Comparison of ENCODE assay signal across 13 cellular contexts in genomic region chr7:131540491-131541162, GRCh38. TPM values are rescaled to one million over a fixed set of nuclear protein-coding genes. Genes with fewer than 3 reads are reported as not detected.
DNase-seq lines count a peak whose midpoint lies in the region; ATAC-seq, FAIRE-seq and TF ChIP-seq lines count a peak whose summit lies in the region.
"Had no signal": no experiment of that assay in that cellular context is flagged by ENCODE, and none has a peak within 500 bp of the region (broad histone marks: within the 10 kb centered on the region; RNA-seq: fewer than 3 reads in every experiment).

No MANE protein-coding gene starts in this region.

- H3K27ac ChIP-seq in brain microvascular endothelial cell, result no peak overlapping the region
- H3K27ac ChIP-seq in psoas muscle, result peak overlapping the region; percentile 76
- peak overlapping the region in 1 of 2 donors; percentile 40 for H3K27ac ChIP-seq in small intestine (ENCODE audit: low read depth in 1 of 2, low read length in 1 of 2)

- peak; percentile 44 for TF ChIP-seq CTCF in brain microvascular endothelial cell (IDR thresholded peaks at IDR 0.05; ENCODE audit: low read depth, low read length, missing control alignments)
- peak; percentile 45 for TF ChIP-seq CTCF in psoas muscle (IDR thresholded peaks at IDR 0.05)

- no peaks in the 10 kb centered on the region for H3K36me3 ChIP-seq in brain microvascular endothelial cell (replicated peaks)
- H3K36me3 ChIP-seq in psoas muscle (ENCODE audit: insufficient read depth in 1 of 2, low read depth in 1 of 2), result no peaks in the 10 kb centered on the region
- no peaks in the 10 kb centered on the region for H3K36me3 ChIP-seq in small intestine (ENCODE audit: control insufficient read depth in 2 of 2, insufficient read depth in 2 of 2, low read length in 2 of 2)

- in situ Hi-C loops in G401 (cut with HindIII; ENCODE audit: low sequenced_read_pairs) (no loop called here), brain microvascular endothelial cell (cut with HindIII; ENCODE audit: low pct_ligation_motif_present, low sequenced_read_pairs) (no loop called here)

- intact Hi-C loops in psoas muscle (cut with DNase I), result no loop called here

- DNase-seq in G401 (ENCODE audit: low spot score) (peak; percentile 93), brain microvascular endothelial cell (no peak), islet precursor cell (peak; percentile 75), psoas muscle (no peak), foreskin melanocyte (no peak), small intestine (no peak)
- DNase-seq: activated CD8-positive, alpha-beta memory T cell treated with anti-CD3 and anti-CD28 coated beads, Interleukin-2, amount 10 ng/mL, durations not matched to agents 7 days and 5 days; amniotic stem cell; HCEC 1CT; NCI-H1048; T-helper 2 cell had no signal

- peak in 3 of 4 donors; percentile 24 to 62 (median 54) for ATAC-seq in psoas muscle
- no peak for ATAC-seq in HG02763 (IDR thresholded peaks at IDR 0.05; ENCODE audit: unreplicated experiment)
- no peak for ATAC-seq in HG03108 (IDR thresholded peaks at IDR 0.05; ENCODE audit: unreplicated experiment)
- ATAC-seq: activated CD8-positive, alpha-beta memory T cell treated with anti-CD3 and anti-CD28 coated beads, Interleukin-2, amount 10 ng/mL, durations not matched to agents 7 days and 5 days had no signal

- H3K9me3 ChIP-seq in psoas muscle (no peaks in the 10 kb centered on the region), small intestine (ENCODE audit: control insufficient read depth, low read depth) (no peaks in the 10 kb centered on the region)

- no peak overlapping the region for H3K4me3 ChIP-seq in brain microvascular endothelial cell (ENCODE audit: low read depth, low read length)
- no peak overlapping the region for H3K4me3 ChIP-seq in psoas muscle
- H3K4me3 ChIP-seq in small intestine (ENCODE audit: low read depth in 1 of 2, low read length in 2 of 2), result no peak overlapping the region

- FAIRE-seq in small intestine (lab: Jason Lieb, UNC), result no peak

- H3K4me1 ChIP-seq in psoas muscle, result peaks cover 47% of the 10 kb centered on the region
- no peaks in the 10 kb centered on the region for H3K4me1 ChIP-seq in small intestine (ENCODE audit: control insufficient read depth in 2 of 2, insufficient read depth in 1 of 2, low read depth in 1 of 2, low read length in 1 of 2)

- WGBS in psoas muscle, 3 donors, result 36 to 43% (median 37%) methylated on average over 18 of the region's 18 CpGs
- WGBS in small intestine, 3 donors, result 67 to 81% (median 77%) methylated on average over 16 to 18 of the region's 18 CpGs

- no peaks in the 10 kb centered on the region for H3K27me3 ChIP-seq in brain microvascular endothelial cell (replicated peaks)
- no peaks in the 10 kb centered on the region for H3K27me3 ChIP-seq in psoas muscle (ENCODE audit: insufficient read depth in 3 of 3, low read length in 2 of 3)
- H3K27me3 ChIP-seq in small intestine (ENCODE audit: control insufficient read depth in 2 of 2, insufficient read depth in 2 of 2, low read length in 2 of 2), result no peaks in the 10 kb centered on the region

RNA-seq across cellular contexts. Expression of gene PODXL, which starts 15.8 kb away (rescaled TPM):
- 0.62 and 0.92 TPM in 2 replicates for total RNA-seq in G401 (2014; rRNA removed; shearing (Covaris generic))
- 10 to 100 TPM; 16.2 to 46.8 (median 21.8) TPM for total RNA-seq in psoas muscle
- 10 to 100 TPM in 2 of 3 donors, 1 to 10 TPM in 1; 9.0 to 13.3 (median 10.6) TPM for polyA plus RNA-seq in psoas muscle
- polyA plus RNA-seq in small intestine, result 10 to 100 TPM in 1 of 3 donors, under 1 TPM in 2; 0.67 to 24.2 (median 0.81) TPM

Comparison
In these comparisons a context has a peak if more than half of its experiments do, and no peak if none do; other contexts are left out.
1. DNase-seq: peak in G401 (single experiment) and islet precursor cell (single experiment); none in brain microvascular endothelial cell (single experiment), psoas muscle (0 of 2), foreskin melanocyte (single experiment) and small intestine (single experiment).
2. ATAC-seq: peak in psoas muscle (3 of 4); none in HG02763 (single experiment) and HG03108 (single experiment).